ENCODE assay signal across 1 cellular context in the genomic region with DNA sequence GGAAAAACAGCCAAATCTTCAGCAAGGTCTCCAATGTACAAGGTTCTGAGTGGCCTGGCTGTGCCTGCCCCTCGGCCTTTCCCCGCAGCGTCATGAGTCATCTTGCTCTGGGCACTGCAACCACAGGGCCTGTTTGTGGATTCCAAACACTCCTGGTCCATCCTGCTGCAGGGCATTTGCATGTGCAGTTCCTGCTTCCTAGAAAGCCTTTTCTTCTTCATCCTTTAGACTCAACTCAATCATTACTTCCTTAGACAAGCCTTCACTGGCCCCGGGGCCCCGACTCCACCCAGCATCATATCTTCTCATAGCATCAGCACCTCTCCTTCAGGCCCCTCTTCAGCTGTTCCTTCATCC.
A peak's percentile ranks its signal among the peaks of the same experiment; 100 is the strongest.
TF ChIP-seq lines count a peak whose summit lies in the region.

No MANE protein-coding gene starts in this region.

TF ChIP-seq in HepG2, 621 proteins besides CTCF, POLR2A, EP300 and RAD21 (continued from another document and continues in another):
- TF ChIP-seq, protein P1, sequence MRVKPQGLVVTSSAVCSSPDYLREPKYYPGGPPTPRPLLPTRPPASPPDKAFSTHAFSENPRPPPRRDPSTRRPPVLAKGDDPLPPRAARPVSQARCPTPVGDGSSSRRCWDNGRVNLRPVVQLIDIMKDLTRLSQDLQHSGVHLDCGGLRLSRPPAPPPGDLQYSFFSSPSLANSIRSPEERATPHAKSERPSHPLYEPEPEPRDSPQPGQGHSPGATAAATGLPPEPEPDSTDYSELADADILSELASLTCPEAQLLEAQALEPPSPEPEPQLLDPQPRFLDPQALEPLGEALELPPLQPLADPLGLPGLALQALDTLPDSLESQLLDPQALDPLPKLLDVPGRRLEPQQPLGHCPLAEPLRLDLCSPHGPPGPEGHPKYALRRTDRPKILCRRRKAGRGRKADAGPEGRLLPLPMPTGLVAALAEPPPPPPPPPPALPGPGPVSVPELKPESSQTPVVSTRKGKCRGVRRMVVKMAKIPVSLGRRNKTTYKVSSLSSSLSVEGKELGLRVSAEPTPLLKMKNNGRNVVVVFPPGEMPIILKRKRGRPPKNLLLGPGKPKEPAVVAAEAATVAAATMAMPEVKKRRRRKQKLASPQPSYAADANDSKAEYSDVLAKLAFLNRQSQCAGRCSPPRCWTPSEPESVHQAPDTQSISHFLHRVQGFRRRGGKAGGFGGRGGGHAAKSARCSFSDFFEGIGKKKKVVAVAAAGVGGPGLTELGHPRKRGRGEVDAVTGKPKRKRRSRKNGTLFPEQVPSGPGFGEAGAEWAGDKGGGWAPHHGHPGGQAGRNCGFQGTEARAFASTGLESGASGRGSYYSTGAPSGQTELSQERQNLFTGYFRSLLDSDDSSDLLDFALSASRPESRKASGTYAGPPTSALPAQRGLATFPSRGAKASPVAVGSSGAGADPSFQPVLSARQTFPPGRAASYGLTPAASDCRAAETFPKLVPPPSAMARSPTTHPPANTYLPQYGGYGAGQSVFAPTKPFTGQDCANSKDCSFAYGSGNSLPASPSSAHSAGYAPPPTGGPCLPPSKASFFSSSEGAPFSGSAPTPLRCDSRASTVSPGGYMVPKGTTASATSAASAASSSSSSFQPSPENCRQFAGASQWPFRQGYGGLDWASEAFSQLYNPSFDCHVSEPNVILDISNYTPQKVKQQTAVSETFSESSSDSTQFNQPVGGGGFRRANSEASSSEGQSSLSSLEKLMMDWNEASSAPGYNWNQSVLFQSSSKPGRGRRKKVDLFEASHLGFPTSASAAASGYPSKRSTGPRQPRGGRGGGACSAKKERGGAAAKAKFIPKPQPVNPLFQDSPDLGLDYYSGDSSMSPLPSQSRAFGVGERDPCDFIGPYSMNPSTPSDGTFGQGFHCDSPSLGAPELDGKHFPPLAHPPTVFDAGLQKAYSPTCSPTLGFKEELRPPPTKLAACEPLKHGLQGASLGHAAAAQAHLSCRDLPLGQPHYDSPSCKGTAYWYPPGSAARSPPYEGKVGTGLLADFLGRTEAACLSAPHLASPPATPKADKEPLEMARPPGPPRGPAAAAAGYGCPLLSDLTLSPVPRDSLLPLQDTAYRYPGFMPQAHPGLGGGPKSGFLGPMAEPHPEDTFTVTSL (CRISPR knock-in tag; IDR thresholded peaks at IDR 0.05; ENCODE audit: borderline replicate concordance), result no peak
- peak; percentile 49; the same call in 1 of the 2 replicates for TF ChIP-seq KDM3A (CRISPR knock-in tag; IDR thresholded peaks at IDR 0.05; ENCODE audit: low read depth)
- TF ChIP-seq AHR (CRISPR knock-in tag; IDR thresholded peaks at IDR 0.05), result peak; percentile 70; the same call in 1 of the 2 replicates
- no peak; the same call in 1 of the 2 replicates for TF ChIP-seq FOXP4 (CRISPR knock-in tag; IDR thresholded peaks at IDR 0.05)
- TF ChIP-seq ZNF775 (CRISPR knock-in tag; IDR thresholded peaks at IDR 0.05; ENCODE audit: borderline replicate concordance), result no peak
- TF ChIP-seq ZNF567 (CRISPR knock-in tag; IDR thresholded peaks at IDR 0.05; ENCODE audit: borderline replicate concordance), result no peak
- no peak for TF ChIP-seq ZNF564 (CRISPR knock-in tag; IDR thresholded peaks at IDR 0.05)
- TF ChIP-seq, protein P2, sequence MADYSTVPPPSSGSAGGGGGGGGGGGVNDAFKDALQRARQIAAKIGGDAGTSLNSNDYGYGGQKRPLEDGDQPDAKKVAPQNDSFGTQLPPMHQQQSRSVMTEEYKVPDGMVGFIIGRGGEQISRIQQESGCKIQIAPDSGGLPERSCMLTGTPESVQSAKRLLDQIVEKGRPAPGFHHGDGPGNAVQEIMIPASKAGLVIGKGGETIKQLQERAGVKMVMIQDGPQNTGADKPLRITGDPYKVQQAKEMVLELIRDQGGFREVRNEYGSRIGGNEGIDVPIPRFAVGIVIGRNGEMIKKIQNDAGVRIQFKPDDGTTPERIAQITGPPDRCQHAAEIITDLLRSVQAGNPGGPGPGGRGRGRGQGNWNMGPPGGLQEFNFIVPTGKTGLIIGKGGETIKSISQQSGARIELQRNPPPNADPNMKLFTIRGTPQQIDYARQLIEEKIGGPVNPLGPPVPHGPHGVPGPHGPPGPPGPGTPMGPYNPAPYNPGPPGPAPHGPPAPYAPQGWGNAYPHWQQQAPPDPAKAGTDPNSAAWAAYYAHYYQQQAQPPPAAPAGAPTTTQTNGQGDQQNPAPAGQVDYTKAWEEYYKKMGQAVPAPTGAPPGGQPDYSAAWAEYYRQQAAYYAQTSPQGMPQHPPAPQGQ (CRISPR knock-in tag; IDR thresholded peaks at IDR 0.05; ENCODE audit: borderline replicate concordance), result no peak
- no peak for TF ChIP-seq RBM22 (optimal IDR thresholded peaks at IDR 0.05; ENCODE audit: low read length)
- no peak for TF ChIP-seq LBX2 (CRISPR knock-in tag; IDR thresholded peaks at IDR 0.05; ENCODE audit: borderline replicate concordance)
- TF ChIP-seq, protein P3, sequence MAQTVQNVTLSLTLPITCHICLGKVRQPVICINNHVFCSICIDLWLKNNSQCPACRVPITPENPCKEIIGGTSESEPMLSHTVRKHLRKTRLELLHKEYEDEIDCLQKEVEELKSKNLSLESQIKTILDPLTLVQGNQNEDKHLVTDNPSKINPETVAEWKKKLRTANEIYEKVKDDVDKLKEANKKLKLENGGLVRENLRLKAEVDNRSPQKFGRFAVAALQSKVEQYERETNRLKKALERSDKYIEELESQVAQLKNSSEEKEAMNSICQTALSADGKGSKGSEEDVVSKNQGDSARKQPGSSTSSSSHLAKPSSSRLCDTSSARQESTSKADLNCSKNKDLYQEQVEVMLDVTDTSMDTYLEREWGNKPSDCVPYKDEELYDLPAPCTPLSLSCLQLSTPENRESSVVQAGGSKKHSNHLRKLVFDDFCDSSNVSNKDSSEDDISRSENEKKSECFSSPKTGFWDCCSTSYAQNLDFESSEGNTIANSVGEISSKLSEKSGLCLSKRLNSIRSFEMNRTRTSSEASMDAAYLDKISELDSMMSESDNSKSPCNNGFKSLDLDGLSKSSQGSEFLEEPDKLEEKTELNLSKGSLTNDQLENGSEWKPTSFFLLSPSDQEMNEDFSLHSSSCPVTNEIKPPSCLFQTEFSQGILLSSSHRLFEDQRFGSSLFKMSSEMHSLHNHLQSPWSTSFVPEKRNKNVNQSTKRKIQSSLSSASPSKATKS (CRISPR knock-in tag; IDR thresholded peaks at IDR 0.05), result no peak
- no peak for TF ChIP-seq ZNF777 (CRISPR knock-in tag; IDR thresholded peaks at IDR 0.05)
- no peak for TF ChIP-seq ZNF136 (CRISPR knock-in tag; IDR thresholded peaks at IDR 0.05; ENCODE audit: low read depth)
- TF ChIP-seq HES4 (CRISPR knock-in tag; IDR thresholded peaks at IDR 0.05; ENCODE audit: borderline replicate concordance), result no peak
- peak; percentile 40; the same call in 1 of the 2 replicates for TF ChIP-seq ZNF331 (CRISPR knock-in tag; IDR thresholded peaks at IDR 0.05)
- TF ChIP-seq, protein P4, sequence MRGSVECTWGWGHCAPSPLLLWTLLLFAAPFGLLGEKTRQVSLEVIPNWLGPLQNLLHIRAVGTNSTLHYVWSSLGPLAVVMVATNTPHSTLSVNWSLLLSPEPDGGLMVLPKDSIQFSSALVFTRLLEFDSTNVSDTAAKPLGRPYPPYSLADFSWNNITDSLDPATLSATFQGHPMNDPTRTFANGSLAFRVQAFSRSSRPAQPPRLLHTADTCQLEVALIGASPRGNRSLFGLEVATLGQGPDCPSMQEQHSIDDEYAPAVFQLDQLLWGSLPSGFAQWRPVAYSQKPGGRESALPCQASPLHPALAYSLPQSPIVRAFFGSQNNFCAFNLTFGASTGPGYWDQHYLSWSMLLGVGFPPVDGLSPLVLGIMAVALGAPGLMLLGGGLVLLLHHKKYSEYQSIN (CRISPR knock-in tag; IDR thresholded peaks at IDR 0.05; ENCODE audit: borderline replicate concordance), result no peak
- peak; percentile 81 for TF ChIP-seq FOXA3 (CRISPR knock-in tag; IDR thresholded peaks at IDR 0.05)
- peak; percentile 67; the same call in 1 of the 2 replicates for TF ChIP-seq JUN (CRISPR knock-in tag; IDR thresholded peaks at IDR 0.05)
- TF ChIP-seq CBFB (CRISPR knock-in tag; IDR thresholded peaks at IDR 0.05), result no peak
- TF ChIP-seq NR2F6 (IDR thresholded peaks at IDR 0.05), result no peak
- peak; percentile 52 for TF ChIP-seq NR2F6 (CRISPR knock-in tag; IDR thresholded peaks at IDR 0.05)
- TF ChIP-seq STAT5B (CRISPR knock-in tag; IDR thresholded peaks at IDR 0.05), result no peak
- no peak for TF ChIP-seq ARID4A (CRISPR knock-in tag; IDR thresholded peaks at IDR 0.05; ENCODE audit: borderline replicate concordance)
- TF ChIP-seq, protein P5, sequence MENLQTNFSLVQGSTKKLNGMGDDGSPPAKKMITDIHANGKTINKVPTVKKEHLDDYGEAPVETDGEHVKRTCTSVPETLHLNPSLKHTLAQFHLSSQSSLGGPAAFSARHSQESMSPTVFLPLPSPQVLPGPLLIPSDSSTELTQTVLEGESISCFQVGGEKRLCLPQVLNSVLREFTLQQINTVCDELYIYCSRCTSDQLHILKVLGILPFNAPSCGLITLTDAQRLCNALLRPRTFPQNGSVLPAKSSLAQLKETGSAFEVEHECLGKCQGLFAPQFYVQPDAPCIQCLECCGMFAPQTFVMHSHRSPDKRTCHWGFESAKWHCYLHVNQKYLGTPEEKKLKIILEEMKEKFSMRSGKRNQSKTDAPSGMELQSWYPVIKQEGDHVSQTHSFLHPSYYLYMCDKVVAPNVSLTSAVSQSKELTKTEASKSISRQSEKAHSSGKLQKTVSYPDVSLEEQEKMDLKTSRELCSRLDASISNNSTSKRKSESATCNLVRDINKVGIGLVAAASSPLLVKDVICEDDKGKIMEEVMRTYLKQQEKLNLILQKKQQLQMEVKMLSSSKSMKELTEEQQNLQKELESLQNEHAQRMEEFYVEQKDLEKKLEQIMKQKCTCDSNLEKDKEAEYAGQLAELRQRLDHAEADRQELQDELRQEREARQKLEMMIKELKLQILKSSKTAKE (CRISPR knock-in tag; IDR thresholded peaks at IDR 0.05; ENCODE audit: borderline replicate concordance), result no peak
- TF ChIP-seq ZNF772 (CRISPR knock-in tag; IDR thresholded peaks at IDR 0.05), result no peak
- TF ChIP-seq ZNF138 (CRISPR knock-in tag; IDR thresholded peaks at IDR 0.05; ENCODE audit: low read depth), result no peak
- no peak for TF ChIP-seq HOXA7 (CRISPR knock-in tag; IDR thresholded peaks at IDR 0.05)
- no peak; a peak in 1 of 4 replicates for TF ChIP-seq HMGXB4 (CRISPR knock-in tag; IDR thresholded peaks at IDR 0.05; ENCODE audit: borderline replicate concordance in 1 of 2, low read depth in 1 of 2)
- TF ChIP-seq ZNF792 (CRISPR knock-in tag; IDR thresholded peaks at IDR 0.05), result no peak
- TF ChIP-seq HDAC1 (CRISPR knock-in tag; IDR thresholded peaks at IDR 0.05), result no peak; the same call in 1 of the 2 replicates
- no peak for TF ChIP-seq AGO2 (optimal IDR thresholded peaks at IDR 0.05; ENCODE audit: low read depth, low read length)
- TF ChIP-seq TBX3 (IDR thresholded peaks at IDR 0.05; ENCODE audit: borderline replicate concordance), result no peak
- TF ChIP-seq FOXA1 (IDR thresholded peaks at IDR 0.05), result no peak
- 0 out of 2 replicates have a peak, but pooled peaks have one; percentile 9 for TF ChIP-seq FOXA1 (CRISPR knock-in tag; IDR thresholded peaks at IDR 0.05)
